8 cellular contexts compared by ENCODE assay signal in genomic region chr6:82365011-82365751, GRCh38. TPM values are rescaled to one million over a fixed set of nuclear protein-coding genes. Genes with fewer than 3 reads are reported as not detected.
DNase-seq lines count a peak whose midpoint lies in the region; ATAC-seq, FAIRE-seq and TF ChIP-seq lines count a peak whose summit lies in the region.

No MANE protein-coding gene starts in this region.

- H3K27me3 ChIP-seq in GM12878 (replicated peaks in 1 of 2; ENCODE audit: control insufficient read depth in 2 of 2, insufficient read depth in 2 of 2, low read length in 1 of 2): peaks cover 3 to 5% of the 10 kb centered on the region in 2 experiments; a peak in 2 of 4 replicates

- TF ChIP-seq CTCF in GM13977 (IDR thresholded peaks at IDR 0.05; ENCODE audit: extremely low read depth, insufficient read depth, missing control alignments) (no peak), GM12878 (IDR thresholded peaks at IDR 0.05 in 2 of 3, conservative IDR thresholded peaks at IDR 0.05 in 1 of 3; ENCODE audit: control insufficient read depth in 2 of 3, extremely low read depth in 1 of 3, insufficient read depth in 1 of 3, low read depth in 3 of 3, low read length in 3 of 3) (no peak)

- DNase-seq in A172 (ENCODE audit: low spot score) (peak; percentile 21), GM13977 (ENCODE audit: low spot score) (peak; percentile 36), NCI-H146 (lab: John Stamatoyannopoulos, UW) (peak; percentile 76), GM12878 (ENCODE audit: low read depth, low spot score) (no peak), iris pigment epithelial cell (ENCODE audit: low read depth) (peak; percentile 54)
- DNase-seq in stimulated activated CD8-positive, alpha-beta memory T cell treated with anti-CD3 and anti-CD28 coated beads, Interleukin-4, amount 100 ng/mL, for 48 hours: peak; percentile 31

- H3K4me3 ChIP-seq in GM12878: peak overlapping the region; percentile 77

- H3K9ac ChIP-seq in GM12878 (ENCODE audit: control insufficient read depth, insufficient read depth, low read length): peak overlapping the region; percentile 58

- no peaks in the 10 kb centered on the region for H3K79me2 ChIP-seq in GM12878 (ENCODE audit: control insufficient read depth, insufficient read depth, low read length)

- in situ Hi-C loops in GM13977 (cut with MboI; ENCODE audit: low pct_unique_long_range_greater_than_20kb, low sequenced_read_pairs, unreplicated experiment): no loop called here
- in situ Hi-C loops in GM12878 (cut with MboI): no loop called here

- intact Hi-C loops in GM12878 (cut with micrococcal nuclease; ENCODE audit: unreplicated experiment): loop anchor here (5.0 to 10.0 kb wide), 3 partner anchors 90 to 700 kb away; partner anchors contain the start of genes DOP1A and UBE3D

- H2AFZ ChIP-seq in GM12878 (ENCODE audit: control insufficient read depth, low read depth, low read length): peak overlapping the region; percentile 80

- no peaks in the 10 kb centered on the region for H4K20me1 ChIP-seq in GM12878 (ENCODE audit: control insufficient read depth, insufficient read depth)

- POLR2A ChIA-PET in GM12878 (lab: Charles Lee): no interaction called here

- no TSS peak for BruUV-seq in GM12878 (replicated peaks; lab: Mats Ljungman, UMichigan)

- no peak for TF ChIP-seq RAD21 in GM12878 (IDR thresholded peaks at IDR 0.05; ENCODE audit: insufficient read depth, low read depth, low read length)

- H3K4me2 ChIP-seq in GM12878 (ENCODE audit: control insufficient read depth, insufficient read depth): peak overlapping the region; percentile 86

- SMC1A ChIA-PET in GM12878 (lab: Charles Lee; ENCODE audit: uncharacterized antibody, unreplicated experiment): no interaction called here

- CTCF ChIA-PET in GM12878 (lab: Yijun Ruan, JAX): no interaction called here

- no peak for FAIRE-seq in GM12878 (lab: Jason Lieb, UNC)

- 64% methylated on average over 50 of the region's 67 CpGs for WGBS in GM12878 (ENCODE audit: insufficient coverage, insufficient replicate concordance, low lambda C conversion rate, missing lambda C conversion rate)

- no peak for TF ChIP-seq EP300 in GM12878 (IDR thresholded peaks at IDR 0.05; ENCODE audit: borderline replicate concordance in 1 of 2, control insufficient read depth in 1 of 2, low read depth in 2 of 2, low read length in 2 of 2)

- H3K9me3 ChIP-seq in GM12878 (replicated peaks; ENCODE audit: control insufficient read depth, insufficient read depth, low read length): no peaks in the 10 kb centered on the region; the same call in 2 of the 3 replicates

- no peak for TF ChIP-seq POLR2A in GM12878 (IDR thresholded peaks at IDR 0.05; ENCODE audit: low read depth, low read length)

- ATAC-seq in GM12878 (peak; percentile 50), HG03378 (IDR thresholded peaks at IDR 0.05; ENCODE audit: unreplicated experiment) (no peak), HG03039 (IDR thresholded peaks at IDR 0.05; ENCODE audit: unreplicated experiment) (no peak)

- H3K36me3 ChIP-seq in GM12878 (ENCODE audit: control insufficient read depth in 2 of 2, insufficient read depth in 2 of 2, low read length in 1 of 2): no peaks in the 10 kb centered on the region

- no peak overlapping the region for H3K27ac ChIP-seq in GM12878 (ENCODE audit: control insufficient read depth, insufficient read depth)

- RAD21 ChIA-PET in GM12878 (lab: Charles Lee; ENCODE audit: unreplicated experiment): no interaction called here

- no peaks in the 10 kb centered on the region for H3K4me1 ChIP-seq in GM12878 (ENCODE audit: control insufficient read depth, insufficient read depth, low read length)

TF ChIP-seq in GM12878, 131 proteins besides CTCF, POLR2A, EP300 and RAD21:
- TF ChIP-seq PAX5 (IDR thresholded peaks at IDR 0.05; ENCODE audit: borderline replicate concordance, low read depth, low read length) (peak; percentile 5; the same call in 1 of the 2 replicates), SP1 (IDR thresholded peaks at IDR 0.05; ENCODE audit: low read depth, low read length) (no peak), RUNX3 (IDR thresholded peaks at IDR 0.05; ENCODE audit: low read length) (peak; percentile 39; the same call in 1 of the 2 replicates), NKRF (conservative IDR thresholded peaks at IDR 0.05) (no peak), BCL11A (IDR thresholded peaks at IDR 0.05; ENCODE audit: low read depth, low read length) (no peak)

RNA-seq across cellular contexts. Expression of gene TPBG, which starts 1.6 kb away (rescaled TPM):
- 12.4 and 17.7 TPM in 2 replicates for total RNA-seq in A172 (2014; rRNA removed; shearing (Covaris generic))
- 1.0 and 1.1 TPM in 2 replicates for total RNA-seq in GM12878 (2013; cell fraction: nucleolus; rRNA removed)
- total RNA-seq in GM12878 (2014; rRNA removed): 0.73 and 1.1 TPM in 2 replicates
- total RNA-seq in GM12878 (2014; rRNA removed; fragmentation: Illumina TruSeq; extraction: Trizol): 0.18 and 0.27 TPM in 2 replicates
- 0.48 and 0.59 TPM in 2 replicates for total RNA-seq in GM12878 (2021)
- polyA plus RNA-seq in GM12878 (2011; ENCODE audit: low read depth): 1.3 TPM
- 0.58 and 0.75 TPM in 2 replicates for polyA plus RNA-seq in GM12878 (2011; rRNA removed)
- 0.52 and 0.59 TPM in 2 replicates for polyA plus RNA-seq in GM12878 (2011; cell fraction: cytosol; rRNA removed)
- polyA plus RNA-seq in GM12878 (2011; cell fraction: nucleus; rRNA removed): 2.4 and 3.6 TPM in 2 replicates
- 2.0 and 3.1 TPM in 2 replicates for polyA plus RNA-seq in GM12878 (2012)
- 0.47 and 0.76 TPM in 2 replicates for polyA plus RNA-seq in GM12878 (2014; fragmentation: Illumina TruSeq; extraction: Trizol)
- under 1 TPM; 0.06 to 0.33 TPM for polyA plus RNA-seq in GM12878 (2014; fragmentation: Nextera tagmentation; extraction: Ambion mirVana)
- polyA plus RNA-seq in GM12878 (2014; rRNA removed): 0.79 and 0.86 TPM in 2 replicates
- polyA plus RNA-seq in GM12878 (2016; fragmentation: Nextera tagmentation; extraction: Ambion mirVana): under 1 TPM; 0.82 to 0.98 TPM
- 0.31 and 0.66 TPM in 2 replicates for polyA minus RNA-seq in GM12878 (2011; rRNA and poly(A)+ RNA removed)
- polyA minus RNA-seq in GM12878 (2011; cell fraction: cytosol; rRNA and poly(A)+ RNA removed): 0.73 and 1.3 TPM in 2 replicates
- 0.73 and 1.1 TPM in 2 replicates for polyA minus RNA-seq in GM12878 (2011; cell fraction: nucleus; rRNA and poly(A)+ RNA removed)
